Comparison of ENCODE assay signal across 8 cellular contexts in the genomic region with DNA sequence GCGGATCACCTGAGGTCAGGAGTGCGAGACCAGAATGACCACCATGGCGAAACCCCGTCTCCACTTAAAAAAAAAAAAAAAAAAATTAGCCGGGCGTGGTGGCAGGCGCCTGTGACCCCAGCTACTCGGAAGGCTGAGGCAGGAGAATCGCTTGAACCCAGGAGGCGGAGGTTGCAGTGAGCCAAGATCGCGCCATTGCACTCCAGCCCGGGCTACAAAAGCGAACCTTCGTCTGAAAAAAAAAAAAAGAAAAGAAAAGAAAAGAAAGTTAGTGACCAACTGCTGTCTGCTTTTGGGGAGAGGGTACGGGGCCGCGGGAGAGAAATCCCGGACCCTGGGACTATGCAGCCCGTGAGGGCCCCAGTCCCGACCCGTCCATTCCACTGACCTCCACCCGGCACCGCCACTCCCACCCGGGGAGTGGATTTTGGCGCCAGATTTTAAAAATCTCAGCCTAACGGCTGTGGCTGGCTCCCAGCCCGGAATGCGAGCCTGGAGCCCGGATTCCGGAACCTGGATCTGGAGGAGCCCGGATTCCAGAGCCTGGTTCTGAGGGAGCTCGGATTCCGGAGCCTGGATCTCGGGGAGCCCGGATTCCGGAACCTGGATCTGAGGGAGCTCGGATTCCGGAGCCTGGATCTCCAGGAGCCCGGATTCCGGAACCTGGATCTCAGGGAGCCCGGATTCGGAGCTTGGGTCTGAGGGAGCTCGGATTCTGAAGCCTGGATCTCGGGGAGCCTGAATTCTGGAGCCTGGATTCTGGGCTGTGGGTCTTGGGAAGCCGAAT. TPM values are rescaled to one million over a fixed set of nuclear protein-coding genes. Genes with fewer than 3 reads are reported as not detected.
DNase-seq lines count a peak whose midpoint lies in the region; ATAC-seq and TF ChIP-seq lines count a peak whose summit lies in the region.

No MANE protein-coding gene starts in this region.

- peak overlapping the region; percentile 5 for H3K27ac ChIP-seq in osteoblast (ENCODE audit: low read depth, low read length)

- no peaks in the 10 kb centered on the region for H3K36me3 ChIP-seq in osteoblast (ENCODE audit: insufficient read depth, low read length)

- no peak overlapping the region for H3K4me3 ChIP-seq in LNCaP clone FGC (ENCODE audit: low read depth, low read length)
- peak overlapping the region; percentile 91 for H3K4me3 ChIP-seq in osteoblast (ENCODE audit: insufficient read depth, low read length)

- H3K4me3 Mint-ChIP-seq in activated naive CD8-positive, alpha-beta T cell treated with anti-CD3 and anti-CD28 coated beads, Interleukin-2, amount 50 U/mL, for 24 hours, result peak overlapping the region; percentile 83

- H3K27me3 Mint-ChIP-seq in activated naive CD8-positive, alpha-beta T cell treated with anti-CD3 and anti-CD28 coated beads, Interleukin-2, amount 50 U/mL, for 24 hours, result peaks cover 4% of the 10 kb centered on the region

- no peak overlapping the region for H3K27ac Mint-ChIP-seq in activated naive CD8-positive, alpha-beta T cell treated with anti-CD3 and anti-CD28 coated beads, Interleukin-2, amount 50 U/mL, for 24 hours

- peak overlapping the region; percentile 93 for H3K4me2 ChIP-seq in osteoblast (ENCODE audit: insufficient read depth, low read length)

- peaks cover 13% of the 10 kb centered on the region for H3K4me1 Mint-ChIP-seq in activated naive CD8-positive, alpha-beta T cell treated with anti-CD3 and anti-CD28 coated beads, Interleukin-2, amount 50 U/mL, for 24 hours

- in situ Hi-C loops in Caki2 (cut with HindIII; ENCODE audit: low pct_unique_long_range_greater_than_20kb, low sequenced_read_pairs), result no loop called here

- H3K9me3 Mint-ChIP-seq in activated naive CD8-positive, alpha-beta T cell treated with anti-CD3 and anti-CD28 coated beads, Interleukin-2, amount 50 U/mL, for 24 hours, result no peaks in the 10 kb centered on the region

- H3K9me3 ChIP-seq in osteoblast (ENCODE audit: low read depth, low read length), result no peaks in the 10 kb centered on the region

- no peak for ATAC-seq in activated naive CD8-positive, alpha-beta T cell treated with anti-CD3 and anti-CD28 coated beads, Interleukin-2, amount 50 U/mL, for 24 hours
- ATAC-seq in GM21825 (IDR thresholded peaks at IDR 0.05; ENCODE audit: unreplicated experiment), result no peak

- intact Hi-C loops in cardiac septum (cut with DNase I), result loop anchor here (2.0 kb wide), 1 partner anchor 36 kb away; the partner anchor contains the start of gene TIMM13

- no peaks in the 10 kb centered on the region for H3K79me2 ChIP-seq in osteoblast (ENCODE audit: insufficient read depth, low read length)

- TF ChIP-seq CTCF in LNCaP clone FGC (IDR thresholded peaks at IDR 0.05; ENCODE audit: control insufficient read depth, extremely low read depth, insufficient read depth), result no peak
- no peak for TF ChIP-seq CTCF in osteoblast (IDR thresholded peaks at IDR 0.05; ENCODE audit: extremely low read depth, low read depth, low read length)

- H4K20me1 ChIP-seq in osteoblast (ENCODE audit: insufficient read depth, low read length), result no peaks in the 10 kb centered on the region

- peak overlapping the region; percentile 86 for H2AFZ ChIP-seq in osteoblast (ENCODE audit: low read length)

- H3K4me1 ChIP-seq in osteoblast (ENCODE audit: insufficient read depth, low read length), result peaks cover 2% of the 10 kb centered on the region

- no peaks in the 10 kb centered on the region for H3K27me3 ChIP-seq in osteoblast (ENCODE audit: insufficient read depth, low read length)

- H3K36me3 Mint-ChIP-seq in activated naive CD8-positive, alpha-beta T cell treated with anti-CD3 and anti-CD28 coated beads, Interleukin-2, amount 50 U/mL, for 24 hours (ENCODE audit: low read depth), result no peaks in the 10 kb centered on the region

- DNase-seq in Caki2 (ENCODE audit: low read depth) (peak; percentile 80), LNCaP clone FGC (ENCODE audit: low read depth) (peak; percentile 89), cardiac septum (ENCODE audit: low spot score) (peak; percentile 87), osteoblast (ENCODE audit: insufficient read length, low spot score, missing footprints) (peak; percentile 98), NOMO-1 treated with dmso at 0.1 percent for 144 hours (lab: John Stamatoyannopoulos, UW; ENCODE audit: unreplicated experiment) (no peak)
- DNase-seq in activated naive CD8-positive, alpha-beta T cell treated with anti-CD3 and anti-CD28 coated beads, Interleukin-2, amount 50 U/mL, for 24 hours, result no peak
- DNase-seq in effector CD4-positive, alpha-beta T cell, result no peak

RNA-seq across cellular contexts. Expression of gene LMNB2, which starts 6.1 kb away (rescaled TPM):
- 96.1 and 99.8 TPM in 2 replicates for total RNA-seq in Caki2 (2014; rRNA removed; shearing (Covaris generic); ENCODE audit: low replicate concordance)
- 13.2 TPM for total RNA-seq in cardiac septum
- 24.2 and 24.6 TPM in 2 replicates for total RNA-seq in osteoblast

RNA-seq across cellular contexts. Expression of gene GADD45B, which starts 13.1 kb away (rescaled TPM):
- 10.6 and 16.3 TPM in 2 replicates for total RNA-seq in Caki2 (2014; rRNA removed; shearing (Covaris generic); ENCODE audit: low replicate concordance)
- total RNA-seq in cardiac septum (54.4 TPM), osteoblast (41.8 and 46.3 TPM in 2 replicates)

RNA-seq across cellular contexts. Expression of gene TIMM13, which starts 35.4 kb away (rescaled TPM):
- total RNA-seq in Caki2 (2014; rRNA removed; shearing (Covaris generic); ENCODE audit: low replicate concordance), result 31.9 and 50.6 TPM in 2 replicates
- total RNA-seq in cardiac septum (57.3 TPM), osteoblast (27.7 and 27.9 TPM in 2 replicates)

Comparison
In these comparisons a context has a peak if more than half of its experiments do, and no peak if none do; other contexts are left out.
1. DNase-seq: peak in Caki2 (single experiment), LNCaP clone FGC (single experiment), cardiac septum (single experiment) and osteoblast (single experiment); none in activated naive CD8-positive, alpha-beta T cell treated with anti-CD3 and anti-CD28 coated beads, Interleukin-2, amount 50 U/mL, for 24 hours (single experiment), NOMO-1 treated with dmso at 0.1 percent for 144 hours (single experiment) and effector CD4-positive, alpha-beta T cell (single experiment).